1 cellular context compared by ENCODE assay signal in the genomic region with DNA sequence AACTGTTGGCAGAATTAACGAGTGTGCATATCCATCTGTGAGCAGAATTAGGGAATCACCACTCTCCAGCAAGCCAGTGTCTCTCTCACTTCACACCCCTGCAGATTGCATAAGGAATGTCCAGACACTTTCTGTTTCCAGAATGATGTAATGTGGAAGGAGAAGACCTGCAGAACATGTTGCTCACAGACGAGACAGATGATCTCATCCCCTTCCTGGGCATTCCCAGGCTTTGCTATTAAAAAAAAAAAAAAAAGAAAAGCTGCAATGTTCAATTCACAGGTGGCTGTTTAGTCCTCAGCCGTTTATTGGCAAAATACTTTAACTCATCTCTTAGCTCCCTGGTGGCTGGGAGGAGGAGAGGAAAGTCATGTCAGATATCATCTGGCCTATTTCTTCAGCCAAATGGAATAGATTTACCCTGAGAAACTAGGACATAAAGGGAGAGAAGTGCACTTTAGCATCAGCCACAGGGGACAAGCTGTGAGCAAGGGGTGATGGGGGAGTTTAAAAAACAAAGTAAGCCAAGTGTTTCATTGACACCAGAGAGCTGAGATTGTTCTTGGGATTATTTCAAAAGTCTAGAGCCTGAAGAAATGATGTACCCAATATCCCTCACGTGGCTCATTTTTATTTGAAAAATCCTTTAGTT.
TF ChIP-seq lines count a peak whose summit lies in the region.

No MANE protein-coding gene starts in this region.

TF ChIP-seq in HEK293, 187 proteins besides CTCF, POLR2A, EP300 and RAD21 (continued from another document and continues in another):
- peak; percentile 77 for TF ChIP-seq SCRT1 (tag by site-specific recombination; IDR thresholded peaks at IDR 0.05; ENCODE audit: borderline replicate concordance)
- TF ChIP-seq, protein P1, sequence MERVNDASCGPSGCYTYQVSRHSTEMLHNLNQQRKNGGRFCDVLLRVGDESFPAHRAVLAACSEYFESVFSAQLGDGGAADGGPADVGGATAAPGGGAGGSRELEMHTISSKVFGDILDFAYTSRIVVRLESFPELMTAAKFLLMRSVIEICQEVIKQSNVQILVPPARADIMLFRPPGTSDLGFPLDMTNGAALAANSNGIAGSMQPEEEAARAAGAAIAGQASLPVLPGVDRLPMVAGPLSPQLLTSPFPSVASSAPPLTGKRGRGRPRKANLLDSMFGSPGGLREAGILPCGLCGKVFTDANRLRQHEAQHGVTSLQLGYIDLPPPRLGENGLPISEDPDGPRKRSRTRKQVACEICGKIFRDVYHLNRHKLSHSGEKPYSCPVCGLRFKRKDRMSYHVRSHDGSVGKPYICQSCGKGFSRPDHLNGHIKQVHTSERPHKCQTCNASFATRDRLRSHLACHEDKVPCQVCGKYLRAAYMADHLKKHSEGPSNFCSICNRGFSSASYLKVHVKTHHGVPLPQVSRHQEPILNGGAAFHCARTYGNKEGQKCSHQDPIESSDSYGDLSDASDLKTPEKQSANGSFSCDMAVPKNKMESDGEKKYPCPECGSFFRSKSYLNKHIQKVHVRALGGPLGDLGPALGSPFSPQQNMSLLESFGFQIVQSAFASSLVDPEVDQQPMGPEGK (tag by site-specific recombination; IDR thresholded peaks at IDR 0.05): no peak
- TF ChIP-seq ZNF561 (tag by site-specific recombination; IDR thresholded peaks at IDR 0.05; ENCODE audit: borderline replicate concordance): peak; percentile 27; the same call in 1 of the 2 replicates
- TF ChIP-seq ZEB2 (tag by site-specific recombination; IDR thresholded peaks at IDR 0.05): peak; percentile 69
- peak; percentile 91 for TF ChIP-seq ZNF629 (tag by site-specific recombination; IDR thresholded peaks at IDR 0.05)
- TF ChIP-seq, protein P2, sequence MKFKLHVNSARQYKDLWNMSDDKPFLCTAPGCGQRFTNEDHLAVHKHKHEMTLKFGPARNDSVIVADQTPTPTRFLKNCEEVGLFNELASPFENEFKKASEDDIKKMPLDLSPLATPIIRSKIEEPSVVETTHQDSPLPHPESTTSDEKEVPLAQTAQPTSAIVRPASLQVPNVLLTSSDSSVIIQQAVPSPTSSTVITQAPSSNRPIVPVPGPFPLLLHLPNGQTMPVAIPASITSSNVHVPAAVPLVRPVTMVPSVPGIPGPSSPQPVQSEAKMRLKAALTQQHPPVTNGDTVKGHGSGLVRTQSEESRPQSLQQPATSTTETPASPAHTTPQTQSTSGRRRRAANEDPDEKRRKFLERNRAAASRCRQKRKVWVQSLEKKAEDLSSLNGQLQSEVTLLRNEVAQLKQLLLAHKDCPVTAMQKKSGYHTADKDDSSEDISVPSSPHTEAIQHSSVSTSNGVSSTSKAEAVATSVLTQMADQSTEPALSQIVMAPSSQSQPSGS (tag by site-specific recombination; IDR thresholded peaks at IDR 0.05; ENCODE audit: low read depth): peak; percentile 94
- TF ChIP-seq ZNF791 (tag by site-specific recombination; IDR thresholded peaks at IDR 0.05): no peak
- TF ChIP-seq ZNF140 (tag by site-specific recombination; IDR thresholded peaks at IDR 0.05): no peak
- TF ChIP-seq ZBTB8A (tag by site-specific recombination; IDR thresholded peaks at IDR 0.05): no peak
- TF ChIP-seq KLF8 (tag by site-specific recombination; IDR thresholded peaks at IDR 0.05): peak; percentile 46; the same call in 1 of the 2 replicates
- TF ChIP-seq ZNF37A (tag by site-specific recombination; IDR thresholded peaks at IDR 0.05): no peak
- peak; percentile 72 for TF ChIP-seq ZBTB21 (tag by site-specific recombination; IDR thresholded peaks at IDR 0.05)
- peak; percentile 96 for TF ChIP-seq SCRT2 (tag by site-specific recombination; IDR thresholded peaks at IDR 0.05)
- TF ChIP-seq, protein P3, sequence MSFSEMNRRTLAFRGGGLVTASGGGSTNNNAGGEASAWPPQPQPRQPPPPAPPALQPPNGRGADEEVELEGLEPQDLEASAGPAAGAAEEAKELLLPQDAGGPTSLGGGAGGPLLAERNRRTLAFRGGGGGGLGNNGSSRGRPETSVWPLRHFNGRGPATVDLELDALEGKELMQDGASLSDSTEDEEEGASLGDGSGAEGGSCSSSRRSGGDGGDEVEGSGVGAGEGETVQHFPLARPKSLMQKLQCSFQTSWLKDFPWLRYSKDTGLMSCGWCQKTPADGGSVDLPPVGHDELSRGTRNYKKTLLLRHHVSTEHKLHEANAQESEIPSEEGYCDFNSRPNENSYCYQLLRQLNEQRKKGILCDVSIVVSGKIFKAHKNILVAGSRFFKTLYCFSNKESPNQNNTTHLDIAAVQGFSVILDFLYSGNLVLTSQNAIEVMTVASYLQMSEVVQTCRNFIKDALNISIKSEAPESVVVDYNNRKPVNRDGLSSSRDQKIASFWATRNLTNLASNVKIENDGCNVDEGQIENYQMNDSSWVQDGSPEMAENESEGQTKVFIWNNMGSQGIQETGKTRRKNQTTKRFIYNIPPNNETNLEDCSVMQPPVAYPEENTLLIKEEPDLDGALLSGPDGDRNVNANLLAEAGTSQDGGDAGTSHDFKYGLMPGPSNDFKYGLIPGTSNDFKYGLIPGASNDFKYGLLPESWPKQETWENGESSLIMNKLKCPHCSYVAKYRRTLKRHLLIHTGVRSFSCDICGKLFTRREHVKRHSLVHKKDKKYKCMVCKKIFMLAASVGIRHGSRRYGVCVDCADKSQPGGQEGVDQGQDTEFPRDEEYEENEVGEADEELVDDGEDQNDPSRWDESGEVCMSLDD (tag by site-specific recombination; IDR thresholded peaks at IDR 0.05): no peak
- TF ChIP-seq ZNF292 (tag by site-specific recombination; IDR thresholded peaks at IDR 0.05; ENCODE audit: borderline replicate concordance, low read depth): no peak
- TF ChIP-seq, protein P4, sequence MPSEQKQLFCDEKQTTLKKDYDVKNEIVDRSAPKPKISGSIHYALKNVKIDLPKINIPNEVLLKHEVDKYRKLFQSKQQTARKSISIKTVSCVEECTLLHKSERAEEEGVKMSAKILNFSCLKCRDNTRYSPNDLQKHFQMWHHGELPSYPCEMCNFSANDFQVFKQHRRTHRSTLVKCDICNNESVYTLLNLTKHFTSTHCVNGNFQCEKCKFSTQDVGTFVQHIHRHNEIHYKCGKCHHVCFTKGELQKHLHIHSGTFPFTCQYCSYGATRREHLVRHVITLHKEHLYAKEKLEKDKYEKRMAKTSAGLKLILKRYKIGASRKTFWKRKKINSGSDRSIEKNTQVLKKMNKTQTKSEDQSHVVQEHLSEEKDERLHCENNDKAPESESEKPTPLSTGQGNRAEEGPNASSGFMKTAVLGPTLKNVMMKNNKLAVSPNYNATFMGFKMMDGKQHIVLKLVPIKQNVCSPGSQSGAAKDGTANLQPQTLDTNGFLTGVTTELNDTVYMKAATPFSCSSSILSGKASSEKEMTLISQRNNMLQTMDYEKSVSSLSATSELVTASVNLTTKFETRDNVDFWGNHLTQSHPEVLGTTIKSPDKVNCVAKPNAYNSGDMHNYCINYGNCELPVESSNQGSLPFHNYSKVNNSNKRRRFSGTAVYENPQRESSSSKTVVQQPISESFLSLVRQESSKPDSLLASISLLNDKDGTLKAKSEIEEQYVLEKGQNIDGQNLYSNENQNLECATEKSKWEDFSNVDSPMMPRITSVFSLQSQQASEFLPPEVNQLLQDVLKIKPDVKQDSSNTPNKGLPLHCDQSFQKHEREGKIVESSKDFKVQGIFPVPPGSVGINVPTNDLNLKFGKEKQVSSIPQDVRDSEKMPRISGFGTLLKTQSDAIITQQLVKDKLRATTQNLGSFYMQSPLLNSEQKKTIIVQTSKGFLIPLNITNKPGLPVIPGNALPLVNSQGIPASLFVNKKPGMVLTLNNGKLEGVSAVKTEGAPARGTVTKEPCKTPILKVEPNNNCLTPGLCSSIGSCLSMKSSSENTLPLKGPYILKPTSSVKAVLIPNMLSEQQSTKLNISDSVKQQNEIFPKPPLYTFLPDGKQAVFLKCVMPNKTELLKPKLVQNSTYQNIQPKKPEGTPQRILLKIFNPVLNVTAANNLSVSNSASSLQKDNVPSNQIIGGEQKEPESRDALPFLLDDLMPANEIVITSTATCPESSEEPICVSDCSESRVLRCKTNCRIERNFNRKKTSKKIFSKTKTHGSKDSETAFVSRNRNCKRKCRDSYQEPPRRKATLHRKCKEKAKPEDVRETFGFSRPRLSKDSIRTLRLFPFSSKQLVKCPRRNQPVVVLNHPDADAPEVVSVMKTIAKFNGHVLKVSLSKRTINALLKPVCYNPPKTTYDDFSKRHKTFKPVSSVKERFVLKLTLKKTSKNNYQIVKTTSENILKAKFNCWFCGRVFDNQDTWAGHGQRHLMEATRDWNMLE (tag by site-specific recombination; conservative IDR thresholded peaks at IDR 0.05; ENCODE audit: low read depth): peak; percentile 21; the same call in 1 of the 2 replicates
- TF ChIP-seq, protein P5, sequence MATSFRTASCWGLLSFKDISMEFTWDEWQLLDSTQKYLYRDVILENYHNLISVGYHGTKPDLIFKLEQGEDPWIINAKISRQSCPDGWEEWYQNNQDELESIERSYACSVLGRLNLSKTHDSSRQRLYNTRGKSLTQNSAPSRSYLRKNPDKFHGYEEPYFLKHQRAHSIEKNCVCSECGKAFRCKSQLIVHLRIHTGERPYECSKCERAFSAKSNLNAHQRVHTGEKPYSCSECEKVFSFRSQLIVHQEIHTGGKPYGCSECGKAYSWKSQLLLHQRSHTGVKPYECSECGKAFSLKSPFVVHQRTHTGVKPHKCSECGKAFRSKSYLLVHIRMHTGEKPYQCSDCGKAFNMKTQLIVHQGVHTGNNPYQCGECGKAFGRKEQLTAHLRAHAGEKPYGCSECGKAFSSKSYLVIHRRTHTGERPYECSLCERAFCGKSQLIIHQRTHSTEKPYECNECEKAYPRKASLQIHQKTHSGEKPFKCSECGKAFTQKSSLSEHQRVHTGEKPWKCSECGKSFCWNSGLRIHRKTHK (tag by site-specific recombination; IDR thresholded peaks at IDR 0.05): no peak
- no peak for TF ChIP-seq ZNF341 (tag by site-specific recombination; IDR thresholded peaks at IDR 0.05; ENCODE audit: low read depth)
- TF ChIP-seq ZNF248 (tag by site-specific recombination; IDR thresholded peaks at IDR 0.05): no peak
- 0 out of 2 replicates have a peak, but pooled peaks have one; percentile 47 for TF ChIP-seq ZSCAN23 (tag by site-specific recombination; IDR thresholded peaks at IDR 0.05)
- TF ChIP-seq, protein P6, sequence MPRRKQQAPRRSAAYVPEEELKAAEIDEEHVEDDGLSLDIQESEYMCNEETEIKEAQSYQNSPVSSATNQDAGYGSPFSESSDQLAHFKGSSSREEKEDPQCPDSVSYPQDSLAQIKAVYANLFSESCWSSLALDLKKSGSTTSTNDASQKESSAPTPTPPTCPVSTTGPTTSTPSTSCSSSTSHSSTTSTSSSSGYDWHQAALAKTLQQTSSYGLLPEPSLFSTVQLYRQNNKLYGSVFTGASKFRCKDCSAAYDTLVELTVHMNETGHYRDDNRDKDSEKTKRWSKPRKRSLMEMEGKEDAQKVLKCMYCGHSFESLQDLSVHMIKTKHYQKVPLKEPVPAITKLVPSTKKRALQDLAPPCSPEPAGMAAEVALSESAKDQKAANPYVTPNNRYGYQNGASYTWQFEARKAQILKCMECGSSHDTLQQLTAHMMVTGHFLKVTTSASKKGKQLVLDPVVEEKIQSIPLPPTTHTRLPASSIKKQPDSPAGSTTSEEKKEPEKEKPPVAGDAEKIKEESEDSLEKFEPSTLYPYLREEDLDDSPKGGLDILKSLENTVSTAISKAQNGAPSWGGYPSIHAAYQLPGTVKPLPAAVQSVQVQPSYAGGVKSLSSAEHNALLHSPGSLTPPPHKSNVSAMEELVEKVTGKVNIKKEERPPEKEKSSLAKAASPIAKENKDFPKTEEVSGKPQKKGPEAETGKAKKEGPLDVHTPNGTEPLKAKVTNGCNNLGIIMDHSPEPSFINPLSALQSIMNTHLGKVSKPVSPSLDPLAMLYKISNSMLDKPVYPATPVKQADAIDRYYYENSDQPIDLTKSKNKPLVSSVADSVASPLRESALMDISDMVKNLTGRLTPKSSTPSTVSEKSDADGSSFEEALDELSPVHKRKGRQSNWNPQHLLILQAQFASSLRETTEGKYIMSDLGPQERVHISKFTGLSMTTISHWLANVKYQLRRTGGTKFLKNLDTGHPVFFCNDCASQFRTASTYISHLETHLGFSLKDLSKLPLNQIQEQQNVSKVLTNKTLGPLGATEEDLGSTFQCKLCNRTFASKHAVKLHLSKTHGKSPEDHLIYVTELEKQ (tag by site-specific recombination; IDR thresholded peaks at IDR 0.05; ENCODE audit: borderline replicate concordance): peak; percentile 32; the same call in 1 of the 2 replicates
- TF ChIP-seq ZNF24 (tag by site-specific recombination; IDR thresholded peaks at IDR 0.05): peak; percentile 52; the same call in 1 of the 2 replicates
- no peak for TF ChIP-seq ZNF548 (tag by site-specific recombination; IDR thresholded peaks at IDR 0.05)
- 0 out of 2 replicates have a peak, but pooled peaks have one; percentile 69 for TF ChIP-seq ZNF660 (tag by site-specific recombination; IDR thresholded peaks at IDR 0.05)
- TF ChIP-seq, protein P7, sequence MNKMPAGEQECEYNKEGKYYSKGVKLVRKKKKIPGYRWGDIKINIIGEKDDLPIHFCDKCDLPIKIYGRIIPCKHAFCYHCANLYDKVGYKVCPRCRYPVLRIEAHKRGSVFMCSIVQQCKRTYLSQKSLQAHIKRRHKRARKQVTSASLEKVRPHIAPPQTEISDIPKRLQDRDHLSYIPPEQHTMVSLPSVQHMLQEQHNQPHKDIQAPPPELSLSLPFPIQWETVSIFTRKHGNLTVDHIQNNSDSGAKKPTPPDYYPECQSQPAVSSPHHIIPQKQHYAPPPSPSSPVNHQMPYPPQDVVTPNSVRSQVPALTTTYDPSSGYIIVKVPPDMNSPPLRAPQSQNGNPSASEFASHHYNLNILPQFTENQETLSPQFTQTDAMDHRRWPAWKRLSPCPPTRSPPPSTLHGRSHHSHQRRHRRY (tag by site-specific recombination; IDR thresholded peaks at IDR 0.05): no peak
- TF ChIP-seq ZXDB (tag by site-specific recombination; IDR thresholded peaks at IDR 0.05): peak; percentile 60
- 0 out of 2 replicates have a peak, but pooled peaks have one; percentile 30 for TF ChIP-seq ZFP37 (tag by site-specific recombination; IDR thresholded peaks at IDR 0.05)
- no peak for TF ChIP-seq ZNF549 (tag by site-specific recombination; IDR thresholded peaks at IDR 0.05)
- no peak for TF ChIP-seq ZNF16 (tag by site-specific recombination; IDR thresholded peaks at IDR 0.05; ENCODE audit: low read depth)
- no peak for TF ChIP-seq ZNF23 (tag by site-specific recombination; IDR thresholded peaks at IDR 0.05; ENCODE audit: borderline replicate concordance)
- TF ChIP-seq KLF10 (tag by site-specific recombination; IDR thresholded peaks at IDR 0.05): no peak
- TF ChIP-seq, protein P8, sequence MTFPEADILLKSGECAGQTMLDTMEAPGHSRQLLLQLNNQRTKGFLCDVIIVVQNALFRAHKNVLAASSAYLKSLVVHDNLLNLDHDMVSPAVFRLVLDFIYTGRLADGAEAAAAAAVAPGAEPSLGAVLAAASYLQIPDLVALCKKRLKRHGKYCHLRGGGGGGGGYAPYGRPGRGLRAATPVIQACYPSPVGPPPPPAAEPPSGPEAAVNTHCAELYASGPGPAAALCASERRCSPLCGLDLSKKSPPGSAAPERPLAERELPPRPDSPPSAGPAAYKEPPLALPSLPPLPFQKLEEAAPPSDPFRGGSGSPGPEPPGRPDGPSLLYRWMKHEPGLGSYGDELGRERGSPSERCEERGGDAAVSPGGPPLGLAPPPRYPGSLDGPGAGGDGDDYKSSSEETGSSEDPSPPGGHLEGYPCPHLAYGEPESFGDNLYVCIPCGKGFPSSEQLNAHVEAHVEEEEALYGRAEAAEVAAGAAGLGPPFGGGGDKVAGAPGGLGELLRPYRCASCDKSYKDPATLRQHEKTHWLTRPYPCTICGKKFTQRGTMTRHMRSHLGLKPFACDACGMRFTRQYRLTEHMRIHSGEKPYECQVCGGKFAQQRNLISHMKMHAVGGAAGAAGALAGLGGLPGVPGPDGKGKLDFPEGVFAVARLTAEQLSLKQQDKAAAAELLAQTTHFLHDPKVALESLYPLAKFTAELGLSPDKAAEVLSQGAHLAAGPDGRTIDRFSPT (tag by site-specific recombination; IDR thresholded peaks at IDR 0.05): no peak; the same call in 1 of the 2 replicates
- TF ChIP-seq ZNF677 (tag by site-specific recombination; IDR thresholded peaks at IDR 0.05): no peak
- TF ChIP-seq ZNF394 (tag by site-specific recombination; IDR thresholded peaks at IDR 0.05; ENCODE audit: borderline replicate concordance): peak; percentile 43; the same call in 1 of the 2 replicates
